ENCODE assay signal across 1 cellular context in genomic region chr1:43617668-43618067, GRCh38.
TF ChIP-seq lines count a peak whose summit lies in the region.

No MANE protein-coding gene starts in this region.

TF ChIP-seq in HepG2, 621 proteins besides CTCF, POLR2A, EP300 and RAD21 (continued from another document):
- TF ChIP-seq GMEB1 (CRISPR knock-in tag; IDR thresholded peaks at IDR 0.05; ENCODE audit: borderline replicate concordance): no peak
- TF ChIP-seq ZNF607 (CRISPR knock-in tag; IDR thresholded peaks at IDR 0.05; ENCODE audit: borderline replicate concordance): no peak
- no peak for TF ChIP-seq PREB (CRISPR knock-in tag; IDR thresholded peaks at IDR 0.05)
- no peak for TF ChIP-seq ZBTB25 (CRISPR knock-in tag; IDR thresholded peaks at IDR 0.05)
- no peak for TF ChIP-seq ZNF883 (CRISPR knock-in tag; IDR thresholded peaks at IDR 0.05; ENCODE audit: not compliant biosample characterization)
TF ChIP-seq in HepG2: peak in this region for 0.
